1 cellular context compared by ENCODE assay signal in genomic region chr1:161020573-161021167, GRCh38.
A peak's percentile ranks its signal among the peaks of the same experiment; 100 is the strongest.
TF ChIP-seq lines count a peak whose summit lies in the region.

Gene F11R (minus strand): TSS chr1:161021152. CDS start chr1:161021073, 79 bp downstream.

TF ChIP-seq in K562, 482 proteins besides CTCF, POLR2A, EP300 and RAD21 (continued from another document):
- TF ChIP-seq TFAP4 (CRISPR knock-in tag; IDR thresholded peaks at IDR 0.05; ENCODE audit: borderline replicate concordance) (peak; percentile 99), DEAF1 (CRISPR knock-in tag; IDR thresholded peaks at IDR 0.05) (no peak), ELF2 (CRISPR knock-in tag; IDR thresholded peaks at IDR 0.05) (no peak), JUNB (CRISPR knock-in tag; conservative IDR thresholded peaks at IDR 0.05) (no peak), MTA2 (IDR thresholded peaks at IDR 0.05; ENCODE audit: low read depth) (peak; percentile 68), TGIF2 (CRISPR knock-in tag; IDR thresholded peaks at IDR 0.05) (no peak), MXI1 (IDR thresholded peaks at IDR 0.05; ENCODE audit: low read depth, low read length) (peak; percentile 68; the same call in 1 of the 2 replicates), ADNP (tag; IDR thresholded peaks at IDR 0.05) (no peak), HSF4 (CRISPR knock-in tag; IDR thresholded peaks at IDR 0.05; ENCODE audit: borderline replicate concordance) (no peak), TFAM (CRISPR knock-in tag; conservative IDR thresholded peaks at IDR 0.05) (no peak), ERF (CRISPR knock-in tag; IDR thresholded peaks at IDR 0.05) (no peak), ZEB2 (IDR thresholded peaks at IDR 0.05) (no peak), HMGN3 (IDR thresholded peaks at IDR 0.05; ENCODE audit: borderline replicate concordance, extremely low read depth, insufficient read length, low read depth, low read length) (peak; percentile 72), PTTG1 (tag; IDR thresholded peaks at IDR 0.05; ENCODE audit: low read depth) (no peak), RREB1 (CRISPR knock-in tag; IDR thresholded peaks at IDR 0.05) (0 out of 2 replicates have a peak, but pooled peaks have one; percentile 81), ZNF239 (CRISPR knock-in tag; IDR thresholded peaks at IDR 0.05) (peak; percentile 43), HDAC1 (IDR thresholded peaks at IDR 0.05) (peak; percentile 16 to 84; a peak in 2 of 4 replicates), SIN3A (IDR thresholded peaks at IDR 0.05; ENCODE audit: borderline replicate concordance in 2 of 2, control insufficient read depth in 1 of 2, low read depth in 2 of 2, low read length in 2 of 2) (peak; percentile 74 to 96), ZNF24 (IDR thresholded peaks at IDR 0.05) (peak; percentile 44; the same call in 1 of the 2 replicates), HDGF (IDR thresholded peaks at IDR 0.05) (no peak)
- TF ChIP-seq, protein P1, sequence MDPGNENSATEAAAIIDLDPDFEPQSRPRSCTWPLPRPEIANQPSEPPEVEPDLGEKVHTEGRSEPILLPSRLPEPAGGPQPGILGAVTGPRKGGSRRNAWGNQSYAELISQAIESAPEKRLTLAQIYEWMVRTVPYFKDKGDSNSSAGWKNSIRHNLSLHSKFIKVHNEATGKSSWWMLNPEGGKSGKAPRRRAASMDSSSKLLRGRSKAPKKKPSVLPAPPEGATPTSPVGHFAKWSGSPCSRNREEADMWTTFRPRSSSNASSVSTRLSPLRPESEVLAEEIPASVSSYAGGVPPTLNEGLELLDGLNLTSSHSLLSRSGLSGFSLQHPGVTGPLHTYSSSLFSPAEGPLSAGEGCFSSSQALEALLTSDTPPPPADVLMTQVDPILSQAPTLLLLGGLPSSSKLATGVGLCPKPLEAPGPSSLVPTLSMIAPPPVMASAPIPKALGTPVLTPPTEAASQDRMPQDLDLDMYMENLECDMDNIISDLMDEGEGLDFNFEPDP (CRISPR knock-in tag; IDR thresholded peaks at IDR 0.05): no peak
